ENCODE assay signal across 1 cellular context in the genomic region with DNA sequence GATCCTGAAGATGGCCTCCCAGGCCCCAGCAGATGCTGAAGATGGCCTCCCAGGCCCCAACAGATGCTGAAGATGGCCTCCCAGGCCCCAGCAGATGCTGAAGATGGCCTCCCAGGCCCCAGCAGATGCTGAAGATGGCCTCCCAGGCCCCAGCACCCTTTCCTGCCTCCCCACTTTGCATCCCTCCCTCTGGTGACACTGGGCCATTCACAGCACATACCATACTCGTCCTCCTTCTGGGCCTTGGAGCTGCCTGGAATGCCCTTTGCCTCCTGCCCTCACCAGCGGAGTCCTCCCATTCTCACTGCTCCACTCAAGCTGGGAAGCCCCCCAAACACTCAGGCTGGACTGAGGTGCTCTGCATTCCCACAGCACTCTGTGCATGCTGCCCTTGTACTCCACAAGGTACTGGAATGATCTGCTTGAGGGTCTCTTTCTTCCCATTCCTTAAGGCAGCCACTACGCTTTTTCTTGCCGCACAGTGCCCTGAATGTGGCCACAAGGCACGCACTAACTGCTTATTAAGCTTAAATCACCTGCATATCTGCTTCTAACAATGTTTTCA.
TF ChIP-seq lines count a peak whose summit lies in the region.

No MANE protein-coding gene starts in this region.

TF ChIP-seq in IMR-90, 13 proteins besides CTCF, POLR2A, EP300 and RAD21:
- TF ChIP-seq NFE2L2 (IDR thresholded peaks at IDR 0.05; ENCODE audit: low read depth, low read length) (no peak), RCOR1 (IDR thresholded peaks at IDR 0.05; ENCODE audit: insufficient replicate concordance, low read length) (no peak), MAFK (IDR thresholded peaks at IDR 0.05; ENCODE audit: low read depth, low read length) (no peak), MXI1 (IDR thresholded peaks at IDR 0.05; ENCODE audit: borderline replicate concordance, low read depth, low read length) (no peak), MAZ (IDR thresholded peaks at IDR 0.05; ENCODE audit: borderline replicate concordance, low read depth, low read length) (no peak), CHD1 (IDR thresholded peaks at IDR 0.05; ENCODE audit: low read depth, low read length) (no peak), CEBPB (IDR thresholded peaks at IDR 0.05; ENCODE audit: low read depth, low read length) (no peak), RFX5 (IDR thresholded peaks at IDR 0.05; ENCODE audit: low read depth, low read length) (no peak), USF2 (IDR thresholded peaks at IDR 0.05; ENCODE audit: low read depth, low read length) (no peak), FOS (IDR thresholded peaks at IDR 0.05; ENCODE audit: low read depth, low read length) (no peak), SMC3 (IDR thresholded peaks at IDR 0.05; ENCODE audit: low read depth, low read length) (no peak), BHLHE40 (IDR thresholded peaks at IDR 0.05; ENCODE audit: low read depth, low read length) (no peak)
- TF ChIP-seq, protein P1, sequence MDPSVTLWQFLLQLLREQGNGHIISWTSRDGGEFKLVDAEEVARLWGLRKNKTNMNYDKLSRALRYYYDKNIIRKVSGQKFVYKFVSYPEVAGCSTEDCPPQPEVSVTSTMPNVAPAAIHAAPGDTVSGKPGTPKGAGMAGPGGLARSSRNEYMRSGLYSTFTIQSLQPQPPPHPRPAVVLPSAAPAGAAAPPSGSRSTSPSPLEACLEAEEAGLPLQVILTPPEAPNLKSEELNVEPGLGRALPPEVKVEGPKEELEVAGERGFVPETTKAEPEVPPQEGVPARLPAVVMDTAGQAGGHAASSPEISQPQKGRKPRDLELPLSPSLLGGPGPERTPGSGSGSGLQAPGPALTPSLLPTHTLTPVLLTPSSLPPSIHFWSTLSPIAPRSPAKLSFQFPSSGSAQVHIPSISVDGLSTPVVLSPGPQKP (IDR thresholded peaks at IDR 0.05; ENCODE audit: borderline replicate concordance, low read depth, low read length): no peak
